Comparison of ENCODE assay signal across 14 cellular contexts in the genomic region with DNA sequence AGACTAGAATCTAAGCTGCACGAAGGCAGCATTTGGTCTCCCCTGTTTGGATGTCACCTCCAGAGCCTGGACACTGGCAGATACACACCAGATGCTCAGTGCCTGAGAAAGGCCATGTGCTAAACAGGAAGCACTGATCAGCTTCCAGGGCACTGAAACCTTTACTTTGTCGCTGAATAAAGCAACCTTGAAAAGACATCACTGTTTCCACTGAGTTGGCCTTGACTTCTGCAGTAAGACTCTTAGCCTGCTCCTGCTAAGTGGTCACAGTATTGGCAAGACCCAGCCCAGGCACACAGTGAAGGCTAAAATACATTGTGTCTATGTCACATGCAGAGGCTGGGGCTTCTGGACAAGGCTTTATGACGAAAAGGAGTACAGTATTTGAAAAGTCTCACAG.
A peak's percentile ranks its signal among the peaks of the same experiment; 100 is the strongest.
DNase-seq lines count a peak whose midpoint lies in the region; ATAC-seq, FAIRE-seq and TF ChIP-seq lines count a peak whose summit lies in the region.
"Had no signal": no experiment of that assay in that cellular context is flagged by ENCODE, and none has a peak within 500 bp of the region (broad histone marks: within the 10 kb centered on the region; RNA-seq: fewer than 3 reads in every experiment).

No MANE protein-coding gene starts in this region.

- H3K27me3 Mint-ChIP-seq in CD8-positive, alpha-beta T cell (ENCODE audit: low read depth), result no peaks in the 10 kb centered on the region
- no peaks in the 10 kb centered on the region for H3K27me3 Mint-ChIP-seq in IgD-negative memory B cell
- H3K27me3 Mint-ChIP-seq in activated naive CD8-positive, alpha-beta T cell treated with anti-CD3 and anti-CD28 coated beads for 36 hours, result no peaks in the 10 kb centered on the region

- TF ChIP-seq CTCF in CD8-positive, alpha-beta T cell (IDR thresholded peaks at IDR 0.05), result no peak
- no peak for TF ChIP-seq CTCF in pancreas (IDR thresholded peaks at IDR 0.05)

- no peak for ATAC-seq in CD8-positive, alpha-beta T cell
- ATAC-seq in pancreas, result peak in 3 of 4 donors; percentile 18 to 34 (median 24)

- peak overlapping the region; percentile 95 for H3K27ac Mint-ChIP-seq in CD8-positive, alpha-beta T cell
- peak overlapping the region in 2 of 3 donors; percentile 29 to 91 for H3K27ac Mint-ChIP-seq in IgD-negative memory B cell
- peak overlapping the region; percentile 93 for H3K27ac Mint-ChIP-seq in activated naive CD8-positive, alpha-beta T cell treated with anti-CD3 and anti-CD28 coated beads for 36 hours

- DNase-seq in CD8-positive, alpha-beta T cell, result no peak
- DNase-seq in activated naive CD8-positive, alpha-beta T cell treated with anti-CD3 and anti-CD28 coated beads for 36 hours, result no peak
- DNase-seq in pancreas (no peak), NCI-H446 treated with DMSO at 0.1 percent for 48 hours (lab: John Stamatoyannopoulos, UW) (no peak), T-helper 9 cell (no peak), NK-92 (lab: John Stamatoyannopoulos, UW; ENCODE audit: unreplicated experiment) (no peak)
- DNase-seq in stimulated activated CD4-positive, alpha-beta T cell treated with anti-CD3 and anti-CD28 coated beads, Interleukin-15, amount 100 ng/mL, for 24 hours, result no peak
- DNase-seq: anterior cingulate cortex, mucosa of descending colon, PC-3, psoas muscle had no signal

- H3K9me3 Mint-ChIP-seq in CD8-positive, alpha-beta T cell, result no peaks in the 10 kb centered on the region
- no peaks in the 10 kb centered on the region for H3K9me3 Mint-ChIP-seq in IgD-negative memory B cell
- no peaks in the 10 kb centered on the region for H3K9me3 Mint-ChIP-seq in activated naive CD8-positive, alpha-beta T cell treated with anti-CD3 and anti-CD28 coated beads for 36 hours

- CTCF ChIA-PET in CD8-positive, alpha-beta T cell (lab: Charles Lee), result interaction anchor here (1.1 to 7.4 kb wide), 7 partner anchors 13 to 334 kb away, joined by 3 to 100 read pairs (median 45); no protein-coding TSS in a partner anchor

- H3K4me3 Mint-ChIP-seq in CD8-positive, alpha-beta T cell, result peak overlapping the region; percentile 63
- peak overlapping the region in 2 of 4 donors; percentile 8 to 53 for H3K4me3 Mint-ChIP-seq in IgD-negative memory B cell
- H3K4me3 Mint-ChIP-seq in activated naive CD8-positive, alpha-beta T cell treated with anti-CD3 and anti-CD28 coated beads for 36 hours, result peak overlapping the region; percentile 66

- H3K27me3 ChIP-seq in CD8-positive, alpha-beta T cell (ENCODE audit: insufficient read depth, low read length), result no peaks in the 10 kb centered on the region
- no peaks in the 10 kb centered on the region for H3K27me3 ChIP-seq in pancreas

- no peaks in the 10 kb centered on the region for H3K9me3 ChIP-seq in CD8-positive, alpha-beta T cell (ENCODE audit: low read length)
- H3K9me3 ChIP-seq in pancreas, result no peaks in the 10 kb centered on the region
- H3K9me3 ChIP-seq: mucosa of descending colon, psoas muscle had no signal

- H3K4me1 ChIP-seq in CD8-positive, alpha-beta T cell (ENCODE audit: insufficient read depth, low read length), result peaks cover 94% of the 10 kb centered on the region
- peaks cover 17 to 45% (median 35%) of the 10 kb centered on the region in 3 donors for H3K4me1 ChIP-seq in pancreas

- no peaks in the 10 kb centered on the region for H3K36me3 ChIP-seq in CD8-positive, alpha-beta T cell (ENCODE audit: insufficient read depth, low read length)
- no peaks in the 10 kb centered on the region for H3K36me3 ChIP-seq in pancreas

- peak overlapping the region; percentile 22 for H3K27ac ChIP-seq in CD8-positive, alpha-beta T cell (ENCODE audit: low read depth, low read length)
- H3K27ac ChIP-seq in pancreas, result peak overlapping the region in 2 of 4 donors; percentile 8 to 10
- H3K27ac ChIP-seq: HL-60, psoas muscle had no signal

- 43 to 49% methylated on average over 3 of the region's 3 CpGs for WGBS in pancreas, 2 donors

- peaks cover 6% of the 10 kb centered on the region for H3K36me3 Mint-ChIP-seq in CD8-positive, alpha-beta T cell
- H3K36me3 Mint-ChIP-seq in IgD-negative memory B cell, result no peaks in the 10 kb centered on the region
- peaks cover 8% of the 10 kb centered on the region for H3K36me3 Mint-ChIP-seq in activated naive CD8-positive, alpha-beta T cell treated with anti-CD3 and anti-CD28 coated beads for 36 hours

- H3K4me1 Mint-ChIP-seq in CD8-positive, alpha-beta T cell (ENCODE audit: low read depth), result peaks cover 95% of the 10 kb centered on the region
- peaks cover 45 to 50% (median 49%) of the 10 kb centered on the region in 3 donors for H3K4me1 Mint-ChIP-seq in IgD-negative memory B cell
- peaks cover 78% of the 10 kb centered on the region for H3K4me1 Mint-ChIP-seq in activated naive CD8-positive, alpha-beta T cell treated with anti-CD3 and anti-CD28 coated beads for 36 hours

- POLR2A ChIA-PET in CD8-positive, alpha-beta T cell (lab: Charles Lee), result interaction anchor here (1.2 to 4.6 kb wide), 8 partner anchors 9 to 261 kb away, joined by 3 to 33 read pairs (median 6); no protein-coding TSS in a partner anchor

- FAIRE-seq in pancreas (lab: Jason Lieb, UNC), result no peak
- FAIRE-seq: GM12892 had no signal

- H3K4me3 ChIP-seq in CD8-positive, alpha-beta T cell (ENCODE audit: low read depth, low read length), result peak overlapping the region; percentile 24
- H3K4me3 ChIP-seq in pancreas, result no peak overlapping the region
- H3K4me3 ChIP-seq: mucosa of descending colon, psoas muscle had no signal

- intact Hi-C loops in CD8-positive, alpha-beta T cell (cut with DNase I, micrococcal nuclease), result loop anchor here (5.0 to 10.0 kb wide), 2 partner anchors 36 to 788 kb away; no protein-coding TSS in a partner anchor
- intact Hi-C loops in pancreas (cut with DNase I), result no loop called here

Comparison
In these comparisons a context has a peak if more than half of its experiments do, and no peak if none do; other contexts are left out.
1. intact Hi-C loops: an anchor here in CD8-positive, alpha-beta T cell (5.0 to 10.0 kb wide); none called in pancreas.